In the genomic region with DNA sequence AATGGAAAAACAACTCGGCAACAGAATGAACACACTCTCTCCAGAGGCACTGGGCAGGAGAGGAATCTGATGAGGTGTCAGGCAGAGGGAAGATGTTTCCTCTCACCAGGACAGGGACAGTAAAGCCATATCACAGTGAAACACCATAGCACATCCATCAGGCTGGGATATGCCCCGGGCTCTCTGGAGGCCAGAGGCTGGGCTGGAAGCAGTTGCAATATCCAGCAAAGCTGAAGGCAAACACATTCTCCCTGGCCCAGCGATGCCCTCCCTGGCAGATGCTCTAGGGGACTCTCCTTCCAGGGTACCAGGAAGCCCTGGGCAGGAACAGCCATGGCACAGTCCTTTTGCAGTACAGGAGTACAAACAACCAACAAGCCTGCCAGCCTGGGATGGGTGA, we compare ENCODE assay signal across 24 cellular contexts. TPM values are rescaled to one million over a fixed set of nuclear protein-coding genes. Genes with fewer than 3 reads are reported as not detected.
DNase-seq lines count a peak whose midpoint lies in the region; ATAC-seq, FAIRE-seq and TF ChIP-seq lines count a peak whose summit lies in the region.
"Had no signal": no experiment of that assay in that cellular context is flagged by ENCODE, and none has a peak within 500 bp of the region (broad histone marks: within the 10 kb centered on the region; RNA-seq: fewer than 3 reads in every experiment).

No MANE protein-coding gene starts in this region.

- ATAC-seq in right cardiac atrium (no peak), K562 (peak; percentile 4), HG03045 (IDR thresholded peaks at IDR 0.05; ENCODE audit: unreplicated experiment) (no peak)
- ATAC-seq in stimulated activated effector memory CD8-positive, alpha-beta T cell treated with anti-CD3 and anti-CD28 coated beads, Interleukin-12 subunit alpha, Interleukin-12 subunit beta, amount 100 ng/mL, for 72 hours, result no peak

- H3K27ac Mint-ChIP-seq in glutamatergic neuron (ENCODE audit: unreplicated experiment), result peak overlapping the region; percentile 34
- peak overlapping the region; percentile 76 for H3K27ac Mint-ChIP-seq in stimulated activated effector memory CD8-positive, alpha-beta T cell treated with anti-CD3 and anti-CD28 coated beads, Interleukin-12 subunit alpha, Interleukin-12 subunit beta, amount 100 ng/mL, for 72 hours
- H3K27ac Mint-ChIP-seq: CD4-positive, alpha-beta T cell had no signal

- H3K9ac ChIP-seq in K562 (ENCODE audit: insufficient read depth in 1 of 2, low read depth in 2 of 2, low read length in 2 of 2), result peak overlapping the region in 1 of 2 experiments; percentile 3; a peak in 1 of 4 replicates

- H3K36me3 ChIP-seq in right atrium auricular region, result no peaks in the 10 kb centered on the region
- no peaks in the 10 kb centered on the region for H3K36me3 ChIP-seq in K562 (ENCODE audit: control insufficient read depth, insufficient read depth, low read length)

- H3K4me2 ChIP-seq in K562 (ENCODE audit: insufficient read depth, low read length), result no peak overlapping the region
- H3K4me2 ChIP-seq: PC-9 had no signal

- TF ChIP-seq CTCF in right atrium auricular region (IDR thresholded peaks at IDR 0.05) (no peak), K562 (IDR thresholded peaks at IDR 0.05 in 2 of 3, conservative IDR thresholded peaks at IDR 0.05 in 1 of 3; ENCODE audit: insufficient read depth in 2 of 3, low read depth in 1 of 3, low read length in 3 of 3) (no peak), glutamatergic neuron (IDR thresholded peaks at IDR 0.05; ENCODE audit: partially characterized antibody, unreplicated experiment) (no peak)

- peak in 1 of 2 experiments; percentile 22; a peak in 1 of 4 replicates for TF ChIP-seq RAD21 in K562 (CRISPR knock-in tag; conservative IDR thresholded peaks at IDR 0.05 in 1 of 2, IDR thresholded peaks at IDR 0.05 in 1 of 2)

- WGBS in right cardiac atrium, result 56% methylated on average over 3 of the region's 3 CpGs
- 1% methylated on average over 3 of the region's 3 CpGs for WGBS in K562 (ENCODE audit: insufficient coverage, low coverage, missing lambda C conversion rate)

- H4K20me1 ChIP-seq in K562 (replicated peaks; ENCODE audit: control insufficient read depth, insufficient read depth, low read length), result peaks cover 53% of the 10 kb centered on the region

- H3K4me3 ChIP-seq in right cardiac atrium (ENCODE audit: low read length) (no peak overlapping the region), right atrium auricular region (no peak overlapping the region), K562 (no peak overlapping the region)
- H3K4me3 ChIP-seq: PC-9, SK-N-MC had no signal

- H3K27me3 Mint-ChIP-seq in glutamatergic neuron (ENCODE audit: unreplicated experiment), result peaks cover 12% of the 10 kb centered on the region
- H3K27me3 Mint-ChIP-seq: CD4-positive, alpha-beta T cell had no signal

- no peaks in the 10 kb centered on the region for H3K4me1 ChIP-seq in right cardiac atrium (ENCODE audit: control insufficient read depth, insufficient read depth, low read length)
- H3K4me1 ChIP-seq in right atrium auricular region, result no peaks in the 10 kb centered on the region
- 0 out of 5 replicates have a peak, but pooled peaks cover 0 to 3% of the 10 kb centered on the region in 2 experiments for H3K4me1 ChIP-seq in K562 (replicated peaks in 1 of 2; ENCODE audit: control insufficient read depth in 2 of 2, insufficient read depth in 2 of 2, low read length in 2 of 2)

- H3K27ac ChIP-seq in right cardiac atrium (ENCODE audit: low read length) (no peak overlapping the region), right atrium auricular region (no peak overlapping the region), K562 (ENCODE audit: extremely low read depth, low read depth, low read length) (no peak overlapping the region)
- H3K27ac ChIP-seq: PC-9, SK-N-MC had no signal

- in situ Hi-C loops in K562 (cut with MboI), result no loop called here

- no peak overlapping the region for H2AFZ ChIP-seq in K562 (ENCODE audit: low read depth, low read length)
- H2AFZ ChIP-seq: PC-9 had no signal

- H3K27me3 ChIP-seq in right cardiac atrium (ENCODE audit: control insufficient read depth, insufficient read depth) (no peaks in the 10 kb centered on the region), right atrium auricular region (no peaks in the 10 kb centered on the region), K562 (ENCODE audit: control insufficient read depth in 2 of 2, insufficient read depth in 2 of 2, low read length in 2 of 2) (peaks cover 50 to 76% of the 10 kb centered on the region in 2 experiments)

- CTCF ChIA-PET in K562 (lab: Yijun Ruan, JAX; ENCODE audit: low intra/inter-chr PET ratio), result interaction anchor here (0.5 to 12.0 kb wide), 5 partner anchors 151 to 293 kb away, joined by 3 to 549 read pairs (median 4); no protein-coding TSS in a partner anchor

- no peak for TF ChIP-seq EP300 in K562 (IDR thresholded peaks at IDR 0.05; ENCODE audit: low read length)

- no peak for FAIRE-seq in K562 (lab: Jason Lieb, UNC)
- FAIRE-seq: GM19239, H1 had no signal

- peaks cover 13% of the 10 kb centered on the region for H3K4me1 Mint-ChIP-seq in glutamatergic neuron (ENCODE audit: low read depth, unreplicated experiment)
- H3K4me1 Mint-ChIP-seq in stimulated activated effector memory CD8-positive, alpha-beta T cell treated with anti-CD3 and anti-CD28 coated beads, Interleukin-12 subunit alpha, Interleukin-12 subunit beta, amount 100 ng/mL, for 72 hours, result peaks cover 5% of the 10 kb centered on the region

- TF ChIP-seq POLR2A in K562 (conservative IDR thresholded peaks at IDR 0.05), result no peak

- H3K9me3 ChIP-seq in right cardiac atrium (ENCODE audit: control insufficient read depth, low read length), result no peaks in the 10 kb centered on the region
- no peaks in the 10 kb centered on the region for H3K9me3 ChIP-seq in right atrium auricular region
- H3K9me3 ChIP-seq in K562 (replicated peaks; ENCODE audit: control insufficient read depth, insufficient read depth, low read depth, low read length), result no peaks in the 10 kb centered on the region

- peaks cover 8% of the 10 kb centered on the region for H3K9me3 Mint-ChIP-seq in glutamatergic neuron (ENCODE audit: unreplicated experiment)
- no peaks in the 10 kb centered on the region for H3K9me3 Mint-ChIP-seq in stimulated activated effector memory CD8-positive, alpha-beta T cell treated with anti-CD3 and anti-CD28 coated beads, Interleukin-12 subunit alpha, Interleukin-12 subunit beta, amount 100 ng/mL, for 72 hours
- H3K9me3 Mint-ChIP-seq: CD4-positive, alpha-beta T cell had no signal

- intact Hi-C loops in right cardiac atrium (cut with DNase I) (no loop called here), K562 (cut with micrococcal nuclease) (no loop called here)

- DNase-seq in right cardiac atrium, result peak in 2 of 3 donors; percentile 6 to 19
- no peak for DNase-seq in right atrium auricular region (ENCODE audit: low spot score)
- DNase-seq in K562 (ENCODE audit: extremely low read depth in 1 of 4, low spot score in 3 of 4), result peak in 3 of 4 experiments; percentile 45 to 55 (median 50)
- DNase-seq in glutamatergic neuron, result no peak
- DNase-seq in stimulated activated effector memory CD8-positive, alpha-beta T cell treated with anti-CD3 and anti-CD28 coated beads, Interleukin-12 subunit alpha, Interleukin-12 subunit beta, amount 100 ng/mL, for 72 hours (ENCODE audit: low spot score in 2 of 2), result no peak
- DNase-seq in amniotic stem cell (lab: John Stamatoyannopoulos, UW), result no peak
- DNase-seq: CD4-positive, alpha-beta T cell; COR-L47; DMS79; KBM-7; MM.1S; NCI-H1048; NCI-H1436 treated with DMSO at 0.1 percent for 48 hours; NCI-H2029 treated with DMSO at 0.1 percent for 48 hours; NCI-H446 treated with DMSO at 0.1 percent for 48 hours; NCI-H69; PC-9; RPMI8226; SHP77 treated with DMSO at 0.1 percent for 48 hours had no signal

- POLR2A ChIA-PET in K562 (lab: Yijun Ruan, JAX), result interaction anchor here (0.6 to 8.6 kb wide), 8 partner anchors 9 to 355 kb away, joined by 3 to 74 read pairs (median 8); a partner anchor contains a TSS

- peaks cover 4% of the 10 kb centered on the region for H3K9me1 ChIP-seq in K562 (ENCODE audit: control insufficient read depth, insufficient read depth, low read length)

- H3K4me3 Mint-ChIP-seq in glutamatergic neuron (ENCODE audit: unreplicated experiment), result no peak overlapping the region
- no peak overlapping the region for H3K4me3 Mint-ChIP-seq in stimulated activated effector memory CD8-positive, alpha-beta T cell treated with anti-CD3 and anti-CD28 coated beads, Interleukin-12 subunit alpha, Interleukin-12 subunit beta, amount 100 ng/mL, for 72 hours
- H3K4me3 Mint-ChIP-seq: CD4-positive, alpha-beta T cell had no signal

- no TSS peak for BruUV-seq in K562 (replicated peaks; lab: Mats Ljungman, UMichigan)

- H3K79me2 ChIP-seq in K562 (ENCODE audit: control insufficient read depth, insufficient read depth, low read length), result no peaks in the 10 kb centered on the region

- H3K36me3 Mint-ChIP-seq in glutamatergic neuron (ENCODE audit: unreplicated experiment), result no peaks in the 10 kb centered on the region
- H3K36me3 Mint-ChIP-seq in stimulated activated effector memory CD8-positive, alpha-beta T cell treated with anti-CD3 and anti-CD28 coated beads, Interleukin-12 subunit alpha, Interleukin-12 subunit beta, amount 100 ng/mL, for 72 hours, result no peaks in the 10 kb centered on the region

RNA-seq across cellular contexts. Expression of a gene that starts 11.1 kb away (rescaled TPM):
- total RNA-seq in right cardiac atrium (not detected), right atrium auricular region (not detected), K562 (2014; rRNA removed) (not detected in 2 replicates), K562 (2014; rRNA removed; fragmentation: Illumina TruSeq; extraction: Trizol) (not detected in 2 replicates), K562 (2015; rRNA removed; fragmentation: Illumina TruSeq; extraction: Trizol) (not detected in 2 replicates), K562 (2021) (not detected in 2 replicates), glutamatergic neuron (ENCODE audit: unreplicated experiment) (1.7 TPM)
- polyA plus RNA-seq in right cardiac atrium (0.75 TPM), K562 (2011; rRNA removed) (0.24 TPM in 1 of 2 replicates, not detected in the other), K562 (2014; fragmentation: Illumina TruSeq; extraction: Trizol) (not detected in 2 replicates), K562 (2014; fragmentation: Nextera tagmentation; extraction: Ambion mirVana) (under 1 TPM in 1 of 2 experiments, not detected in 1; 0.35 TPM), K562 (2014; rRNA removed) (not detected in 2 replicates)
- total RNA-seq in K562 (2011; cell fraction: chromatin; rRNA removed; ENCODE audit: low replicate concordance), result not detected in 2 replicates
- total RNA-seq in K562 (2011; cell fraction: nucleolus; rRNA removed), result not detected in 2 replicates
- total RNA-seq in K562 (2011; cell fraction: nucleoplasm; rRNA removed), result not detected in 2 replicates
- not detected in 2 replicates for polyA plus RNA-seq in K562 (2011; cell fraction: cytosol; rRNA removed)
- polyA plus RNA-seq in K562 (2011; cell fraction: nucleus; rRNA removed), result 0.27 TPM in 1 of 2 replicates, not detected in the other
- not detected in 2 replicates for polyA plus RNA-seq in K562 (2012)
- polyA minus RNA-seq in K562 (2011; rRNA and poly(A)+ RNA removed), result not detected in 2 replicates
- polyA minus RNA-seq in K562 (2011; cell fraction: cytosol; rRNA and poly(A)+ RNA removed), result not detected in 2 replicates
- not detected in 2 replicates for polyA minus RNA-seq in K562 (2011; cell fraction: nucleus; rRNA and poly(A)+ RNA removed)
- total RNA-seq: A673 had no signal

RNA-seq across cellular contexts. Expression of a gene that starts 14.6 kb away (rescaled TPM):
- total RNA-seq in right cardiac atrium (1 to 10 TPM; 1.1 to 2.7 (median 1.6) TPM), right atrium auricular region (1 to 10 TPM in 1 of 2 donors, under 1 TPM in 1; 0.59 to 2.0 TPM), K562 (2014; rRNA removed) (0.04 and 0.50 TPM in 2 replicates), K562 (2014; rRNA removed; fragmentation: Illumina TruSeq; extraction: Trizol) (not detected in 2 replicates), K562 (2015; rRNA removed; fragmentation: Illumina TruSeq; extraction: Trizol) (not detected in 2 replicates), K562 (2021) (0.09 TPM in 1 of 2 replicates, not detected in the other), glutamatergic neuron (ENCODE audit: unreplicated experiment) (2.0 TPM)
- polyA plus RNA-seq in right cardiac atrium (0.59 TPM), K562 (2011; rRNA removed) (0.01 and 0.04 TPM in 2 replicates), K562 (2014; fragmentation: Illumina TruSeq; extraction: Trizol) (not detected in 2 replicates), K562 (2014; fragmentation: Nextera tagmentation; extraction: Ambion mirVana) (under 1 TPM; 0.04 to 0.08 TPM), K562 (2014; rRNA removed) (0.08 TPM in 1 of 2 replicates, not detected in the other)
- total RNA-seq in K562 (2011; cell fraction: chromatin; rRNA removed; ENCODE audit: low replicate concordance), result not detected in 2 replicates
- not detected in 2 replicates for total RNA-seq in K562 (2011; cell fraction: nucleolus; rRNA removed)
- not detected in 2 replicates for total RNA-seq in K562 (2011; cell fraction: nucleoplasm; rRNA removed)
- polyA plus RNA-seq in K562 (2011; cell fraction: cytosol; rRNA removed), result 0.58 TPM in 1 of 2 replicates, not detected in the other
- 0.06 TPM in 1 of 2 replicates, not detected in the other for polyA plus RNA-seq in K562 (2011; cell fraction: nucleus; rRNA removed)
- 0.08 and 0.18 TPM in 2 replicates for polyA plus RNA-seq in K562 (2012)
- 0.42 TPM in 1 of 2 replicates, not detected in the other for polyA minus RNA-seq in K562 (2011; rRNA and poly(A)+ RNA removed)
- polyA minus RNA-seq in K562 (2011; cell fraction: cytosol; rRNA and poly(A)+ RNA removed), result not detected in 2 replicates
- polyA minus RNA-seq in K562 (2011; cell fraction: nucleus; rRNA and poly(A)+ RNA removed), result 0.11 and 0.40 TPM in 2 replicates

RNA-seq across cellular contexts. Expression of a gene that starts 49.6 kb away (rescaled TPM):
- total RNA-seq in right cardiac atrium (10 to 100 TPM; 35.4 to 48.0 (median 36.6) TPM), right atrium auricular region (10 to 100 TPM; 27.0 to 41.3 TPM), K562 (2014; rRNA removed) (81.7 and 100 TPM in 2 replicates), K562 (2014; rRNA removed; fragmentation: Illumina TruSeq; extraction: Trizol) (27.5 and 45.6 TPM in 2 replicates), K562 (2015; rRNA removed; fragmentation: Illumina TruSeq; extraction: Trizol) (65.7 and 68.4 TPM in 2 replicates), K562 (2021) (144 and 150 TPM in 2 replicates), glutamatergic neuron (ENCODE audit: unreplicated experiment) (268 TPM)
- polyA plus RNA-seq in right cardiac atrium (18.3 TPM), K562 (2011; rRNA removed) (20.9 and 36.8 TPM in 2 replicates), K562 (2014; fragmentation: Illumina TruSeq; extraction: Trizol) (45.8 and 60.4 TPM in 2 replicates), K562 (2014; fragmentation: Nextera tagmentation; extraction: Ambion mirVana) (under 1 TPM; 0.41 to 0.70 TPM), K562 (2014; rRNA removed) (34.9 and 36.1 TPM in 2 replicates)
- 234 and 446 TPM in 2 replicates for total RNA-seq in K562 (2011; cell fraction: chromatin; rRNA removed; ENCODE audit: low replicate concordance)
- total RNA-seq in K562 (2011; cell fraction: nucleolus; rRNA removed), result 279 and 314 TPM in 2 replicates
- total RNA-seq in K562 (2011; cell fraction: nucleoplasm; rRNA removed), result 196 and 222 TPM in 2 replicates
- 26.4 and 31.1 TPM in 2 replicates for polyA plus RNA-seq in K562 (2011; cell fraction: cytosol; rRNA removed)
- polyA plus RNA-seq in K562 (2011; cell fraction: nucleus; rRNA removed), result 57.9 and 76.9 TPM in 2 replicates
- polyA plus RNA-seq in K562 (2012), result 73.9 and 75.3 TPM in 2 replicates
- 113 and 124 TPM in 2 replicates for polyA minus RNA-seq in K562 (2011; rRNA and poly(A)+ RNA removed)
- polyA minus RNA-seq in K562 (2011; cell fraction: cytosol; rRNA and poly(A)+ RNA removed), result 132 and 181 TPM in 2 replicates
- polyA minus RNA-seq in K562 (2011; cell fraction: nucleus; rRNA and poly(A)+ RNA removed), result 138 and 300 TPM in 2 replicates

Comparison
In these comparisons a context has a peak if more than half of its experiments do, and no peak if none do; other contexts are left out.
1. DNase-seq: peak in right cardiac atrium (2 of 3) and K562 (3 of 4); none in right atrium auricular region (single experiment), glutamatergic neuron (single experiment), stimulated activated effector memory CD8-positive, alpha-beta T cell treated with anti-CD3 and anti-CD28 coated beads, Interleukin-12 subunit alpha, Interleukin-12 subunit beta, amount 100 ng/mL, for 72 hours (0 of 2) and amniotic stem cell (single experiment).